1 cellular context compared by ENCODE assay signal in the genomic region with DNA sequence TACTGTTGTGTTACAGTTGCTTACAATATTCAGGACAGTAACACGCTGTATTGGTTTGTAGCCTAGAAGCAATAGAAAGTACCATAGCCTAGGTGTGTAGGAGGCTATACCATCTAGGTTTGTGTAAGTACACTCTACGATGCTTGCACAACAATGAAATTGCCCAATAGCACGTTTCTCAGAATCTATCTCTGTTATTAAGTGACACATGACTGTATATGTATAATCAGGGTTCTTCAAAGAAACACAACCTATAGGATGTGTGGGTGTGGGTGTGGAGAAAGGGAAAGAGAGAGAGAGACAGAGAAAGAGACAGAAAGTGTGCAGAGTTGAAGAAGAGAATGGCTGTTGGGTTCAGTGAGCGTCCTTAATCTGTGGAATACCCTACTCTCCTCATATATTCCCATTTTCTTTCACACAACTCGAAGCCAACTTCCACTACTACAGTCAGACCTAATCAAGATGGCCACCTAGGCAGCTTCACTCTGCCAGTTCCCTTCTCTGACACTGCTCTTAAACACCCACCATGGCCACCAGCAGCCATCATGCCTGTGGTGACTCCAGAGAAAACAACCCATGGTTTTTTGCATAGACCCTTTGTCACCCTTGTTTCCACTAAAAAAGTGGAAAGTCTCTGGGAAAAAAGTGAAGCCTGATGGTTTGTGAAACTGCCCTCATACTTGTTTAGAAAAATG.
TF ChIP-seq lines count a peak whose summit lies in the region.

No MANE protein-coding gene starts in this region.

TF ChIP-seq in HepG2, 621 proteins besides CTCF, POLR2A, EP300 and RAD21:
- peak; percentile 75; the same call in 1 of the 2 replicates for TF ChIP-seq CEBPB (IDR thresholded peaks at IDR 0.05; ENCODE audit: borderline replicate concordance, low read depth, low read length)
- peak; percentile 54 for TF ChIP-seq CEBPG (CRISPR knock-in tag; IDR thresholded peaks at IDR 0.05)
- TF ChIP-seq ZBTB25 (CRISPR knock-in tag; IDR thresholded peaks at IDR 0.05) = no peak
- no peak for TF ChIP-seq ZNF34 (CRISPR knock-in tag; IDR thresholded peaks at IDR 0.05; ENCODE audit: borderline replicate concordance)
- no peak for TF ChIP-seq ZNF207 (IDR thresholded peaks at IDR 0.05; ENCODE audit: borderline replicate concordance)
- TF ChIP-seq CENPT (CRISPR knock-in tag; IDR thresholded peaks at IDR 0.05; ENCODE audit: low read depth) = no peak
TF ChIP-seq in HepG2: peak in this region for 2.
